Comparison of ENCODE assay signal across 20 cellular contexts in the genomic region with DNA sequence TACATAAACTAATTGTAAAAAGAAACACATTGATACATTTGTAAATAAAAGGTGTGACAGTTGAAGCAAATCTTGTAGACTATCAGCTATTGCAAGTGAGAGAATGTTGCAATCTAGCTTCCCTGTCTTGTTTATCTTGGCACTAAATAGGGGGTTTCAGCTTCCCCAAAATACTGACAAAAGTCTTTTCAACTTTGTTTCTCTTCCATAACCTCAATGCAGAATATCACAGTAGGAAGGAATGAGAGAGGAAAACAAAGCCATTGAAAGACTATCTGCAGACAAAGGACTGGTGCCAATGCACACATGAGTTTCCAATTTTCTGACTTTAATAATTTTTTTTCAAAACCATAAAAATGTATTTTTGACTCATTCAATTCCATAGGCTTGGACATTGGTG.
"Had no signal": no experiment of that assay in that cellular context is flagged by ENCODE, and none has a peak within 500 bp of the region (broad histone marks: within the 10 kb centered on the region; RNA-seq: fewer than 3 reads in every experiment).

No MANE protein-coding gene starts in this region.

- H3K4me3 ChIP-seq: esophagus squamous epithelium, heart right ventricle, left lung, tibial nerve had no signal

- DNase-seq: activated CD4-positive, alpha-beta T cell treated with anti-CD3 and anti-CD28 coated beads, Interleukin-2, amount 50 U/mL, for 1 hour; activated CD4-positive, CD25-positive, alpha-beta regulatory T cell treated with anti-CD3 and anti-CD28 coated beads, Interleukin-2, amount 50 U/mL, for 72 hours; activated CD8-positive, alpha-beta memory T cell treated with anti-CD3 and anti-CD28 coated beads, Interleukin-2, amount 50 U/mL, for 4 hours; activated naive CD4-positive, alpha-beta T cell treated with anti-CD3 and anti-CD28 coated beads, Interleukin-2, amount 10 ng/mL, durations not matched to agents 7 days and 5 days; activated naive CD8-positive, alpha-beta T cell treated with anti-CD3 and anti-CD28 coated beads, Interleukin-2, amount 50 U/mL, for 24 hours; activated T-cell treated with anti-CD3 and anti-CD28 coated beads, Interleukin-2, amount 50 U/mL, for 4 hours; aorta; dermis blood vessel endothelial cell; effector memory CD4-positive, alpha-beta T cell; esophagus squamous epithelium; heart right ventricle; left lung; midbrain; nephron progenitor cell; nucleus accumbens; posterior cingulate gyrus; stimulated activated CD4-positive, alpha-beta T cell treated with anti-CD3 and anti-CD28 coated beads, Interleukin-2, amount 100 ng/mL, for 24 hours; stimulated activated naive CD4-positive, alpha-beta T cell treated with Interleukin-2 at 50 U/mL for 16 hours; T1000 had no signal

- ATAC-seq: activated naive CD8-positive, alpha-beta T cell treated with anti-CD3 and anti-CD28 coated beads, Interleukin-2, amount 50 U/mL, for 24 hours; activated T-cell treated with anti-CD3 and anti-CD28 coated beads, Interleukin-2, amount 50 U/mL, for 4 hours; heart right ventricle; left lung had no signal
